In the genomic region with DNA sequence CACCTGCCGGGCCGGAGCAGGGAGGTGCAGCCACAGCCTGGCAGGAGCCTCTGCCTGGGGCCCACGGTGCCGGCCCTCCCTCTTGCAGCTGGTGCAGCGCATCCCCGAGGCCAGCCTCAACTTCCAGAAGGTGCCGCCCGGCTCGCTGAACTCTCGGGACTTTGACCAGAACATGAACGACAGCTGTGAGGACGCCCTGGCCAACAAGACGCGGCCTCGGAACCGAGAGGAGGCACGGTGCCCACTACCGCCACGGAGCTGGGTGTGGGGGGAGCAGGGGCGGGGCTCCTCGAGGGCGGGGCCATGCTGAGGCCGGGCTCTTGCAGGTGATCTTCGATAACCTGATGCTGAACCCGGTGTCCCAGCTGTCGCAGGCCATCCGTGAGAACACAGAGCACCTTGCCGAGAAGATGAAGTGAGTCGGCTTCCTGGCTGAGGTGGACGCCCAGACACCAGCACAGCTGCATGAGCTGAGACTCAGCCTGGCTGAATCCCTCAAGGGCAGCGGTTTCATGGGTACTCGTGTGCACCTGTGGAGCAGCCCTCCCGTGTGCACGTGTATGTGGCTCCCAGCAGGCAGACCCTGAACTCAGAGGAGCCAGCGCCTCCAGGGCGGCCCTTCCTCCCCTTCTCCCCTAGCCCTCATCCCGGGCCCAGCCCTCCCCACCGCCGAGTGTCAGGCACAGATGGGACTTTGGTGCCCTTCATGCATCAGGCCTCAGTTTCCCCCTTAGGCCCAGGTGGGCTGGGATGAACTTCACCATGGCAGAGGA, we compare ENCODE assay signal across 14 cellular contexts. TPM values are rescaled to one million over a fixed set of nuclear protein-coding genes. Genes with fewer than 3 reads are reported as not detected.
DNase-seq lines count a peak whose midpoint lies in the region; ATAC-seq and TF ChIP-seq lines count a peak whose summit lies in the region.
"Had no signal": no experiment of that assay in that cellular context is flagged by ENCODE, and none has a peak within 500 bp of the region (broad histone marks: within the 10 kb centered on the region; RNA-seq: fewer than 3 reads in every experiment).

No MANE protein-coding gene starts in this region.

- DNase-seq in NCI-H2171 treated with DMSO at 0.1 percent for 48 hours (lab: John Stamatoyannopoulos, UW) (peak; percentile 31), NCI-H2171 (lab: John Stamatoyannopoulos, UW) (no peak), NCI-H226 (peak; percentile 0), foreskin keratinocyte (no peak), sciatic nerve (ENCODE audit: low spot score) (peak; percentile 59), ureter (ENCODE audit: low spot score) (no peak)
- no peak for DNase-seq in stimulated activated CD4-positive, alpha-beta T cell treated with anti-CD3 and anti-CD28 coated beads, Interleukin-2, amount 100 ng/mL, for 24 hours
- DNase-seq: GDM1, GM23248, NCI-H2029 had no signal

- TF ChIP-seq CTCF in foreskin keratinocyte (conservative IDR thresholded peaks at IDR 0.05), result no peak

- intact Hi-C loops in sciatic nerve (cut with DNase I), result loop anchor here (10.0 kb wide), 1 partner anchor 151 kb away; no protein-coding TSS in a partner anchor

- H3K4me1 ChIP-seq in foreskin keratinocyte, result no peaks in the 10 kb centered on the region

- no peaks in the 10 kb centered on the region for H3K27me3 ChIP-seq in foreskin keratinocyte

- H3K27ac ChIP-seq in foreskin keratinocyte, result no peak overlapping the region
- H3K27ac ChIP-seq: GM23248, skin epidermis had no signal

- peak; percentile 19 for ATAC-seq in foreskin keratinocyte
- ATAC-seq in sciatic nerve, result no peak
- no peak for ATAC-seq in GM19395 (IDR thresholded peaks at IDR 0.05; ENCODE audit: unreplicated experiment)
- ATAC-seq: SK-N-SH treated with all-trans-retinoic acid at 6 μM for 48 hours had no signal

RNA-seq across cellular contexts. Expression of gene CEP170B, which starts 28.6 kb away (rescaled TPM):
- total RNA-seq in foreskin keratinocyte (35.1 and 37.3 TPM in 2 replicates), sciatic nerve (15.3 TPM), ureter (42.2 TPM)
- 16.9 and 17.0 TPM in 2 replicates for polyA plus RNA-seq in foreskin keratinocyte

RNA-seq across cellular contexts. Expression of gene PLD4, which starts 31.1 kb away (rescaled TPM):
- total RNA-seq in foreskin keratinocyte, result not detected in 2 replicates
- polyA plus RNA-seq in foreskin keratinocyte, result 0.02 and 0.03 TPM in 2 replicates
- 7.0 TPM for total RNA-seq in sciatic nerve
- total RNA-seq in ureter, result 2.6 TPM
- total RNA-seq: A172, GM23248 had no signal
- polyA plus RNA-seq: GM23248 had no signal

Comparison
In these comparisons a context has a peak if more than half of its experiments do, and no peak if none do; other contexts are left out.
1. DNase-seq: peak in NCI-H2171 treated with DMSO at 0.1 percent for 48 hours (single experiment), NCI-H226 (single experiment) and sciatic nerve (single experiment); none in NCI-H2171 (single experiment), foreskin keratinocyte (0 of 2), ureter (single experiment) and stimulated activated CD4-positive, alpha-beta T cell treated with anti-CD3 and anti-CD28 coated beads, Interleukin-2, amount 100 ng/mL, for 24 hours (0 of 2).